8 cellular contexts compared by ENCODE assay signal in genomic region chr16:89828870-89829629, GRCh38. TPM values are rescaled to one million over a fixed set of nuclear protein-coding genes. Genes with fewer than 3 reads are reported as not detected.
A peak's percentile ranks its signal among the peaks of the same experiment; 100 is the strongest.
DNase-seq lines count a peak whose midpoint lies in the region; ATAC-seq, FAIRE-seq and TF ChIP-seq lines count a peak whose summit lies in the region.

No MANE protein-coding gene starts in this region.

- CTCF ChIA-PET in A549 (lab: Yijun Ruan, JAX): interaction anchor here (1.0 to 2.8 kb wide), 3 partner anchors 12 to 128 kb away, joined by 3 to 16 read pairs (median 7); partner anchors contain the start of gene FANCA

- TF ChIP-seq RAD21 in A549 (conservative IDR thresholded peaks at IDR 0.05 in 1 of 2, IDR thresholded peaks at IDR 0.05 in 1 of 2): no peak

- no peak for TF ChIP-seq EP300 in A549 (IDR thresholded peaks at IDR 0.05)

- H3K27ac ChIP-seq in A549 (peak overlapping the region; percentile 76 to 98), lung (ENCODE audit: low read depth in 1 of 2, low read length in 1 of 2) (peak overlapping the region in 1 of 2 donors; percentile 4)

- DNase-seq in A549 (ENCODE audit: low read depth in 1 of 2, low spot score in 1 of 2) (no peak), H7 (peak; percentile 42), lung (ENCODE audit: low spot score) (no peak), DMS114 treated with DMSO at 0.1 percent for 48 hours (lab: John Stamatoyannopoulos, UW; ENCODE audit: unreplicated experiment) (no peak), GM03348 (ENCODE audit: low spot score) (no peak)

- no peak for FAIRE-seq in A549 (lab: Jason Lieb, UNC)

- peak overlapping the region; percentile 54 to 95 (median 74) for H3K27ac Mint-ChIP-seq in brain

- ATAC-seq in A549: peak; percentile 16 to 23; a peak in 5 of 6 replicates
- no peak for ATAC-seq in lung (ENCODE audit: insufficient read depth, low FRiP score)
- ATAC-seq in GM18909 (IDR thresholded peaks at IDR 0.05; ENCODE audit: poor library complexity, unreplicated experiment): no peak
- ATAC-seq in HG02970 (IDR thresholded peaks at IDR 0.05; ENCODE audit: low FRiP score, unreplicated experiment): no peak

- no peaks in the 10 kb centered on the region for H3K9me3 ChIP-seq in A549
- no peaks in the 10 kb centered on the region for H3K9me3 ChIP-seq in lung (ENCODE audit: control insufficient read depth in 2 of 2, insufficient read depth in 1 of 2, low read length in 1 of 2)

- H3K4me3 ChIP-seq in A549 (peak overlapping the region; percentile 71), H7 (ENCODE audit: insufficient read depth, low read depth, low read length) (peak overlapping the region; percentile 47), lung (peak overlapping the region; percentile 33)

- peaks cover 14% of the 10 kb centered on the region for H3K4me1 ChIP-seq in A549
- H3K4me1 ChIP-seq in lung (ENCODE audit: control insufficient read depth in 2 of 2, insufficient read depth in 2 of 2, low read length in 2 of 2): peaks cover 0 to 12% of the 10 kb centered on the region in 2 donors

- POLR2A ChIA-PET in A549 (lab: Yijun Ruan, JAX): interaction anchor here (1.0 kb wide), 1 partner anchor 45 kb away, joined by 3 read pairs; the partner anchor contains the start of gene TCF25

- H3K36me3 ChIP-seq in H7 (replicated peaks; ENCODE audit: control insufficient read depth, insufficient read depth, low read length) (no peaks in the 10 kb centered on the region), lung (ENCODE audit: control insufficient read depth in 2 of 2, insufficient read depth in 2 of 2, low read length in 2 of 2) (no peaks in the 10 kb centered on the region)

- no peak for TF ChIP-seq POLR2A in A549 (IDR thresholded peaks at IDR 0.05; ENCODE audit: low read length)

- WGBS in A549 (ENCODE audit: missing lambda C conversion rate): 25% methylated on average over 14 of the region's 26 CpGs
- WGBS in lung, 2 donors: 18 to 33% methylated on average over 18 to 26 of the region's 26 CpGs

- peaks cover 21% of the 10 kb centered on the region for H3K36me3 Mint-ChIP-seq in brain

- H3K4me2 ChIP-seq in A549: peak overlapping the region; percentile 81

- H3K27me3 ChIP-seq in H7 (ENCODE audit: control insufficient read depth, insufficient read depth, low read length) (0 out of 2 replicates have a peak, but pooled peaks cover 1% of the 10 kb centered on the region), lung (ENCODE audit: control insufficient read depth, insufficient read depth) (no peaks in the 10 kb centered on the region)

- H3K27me3 Mint-ChIP-seq in brain: no peaks in the 10 kb centered on the region

- H3K4me3 Mint-ChIP-seq in brain: peak overlapping the region; percentile 84 to 92 (median 91)

- H3K4me1 Mint-ChIP-seq in brain: peaks cover 22% of the 10 kb centered on the region

- TF ChIP-seq CTCF in A549 (IDR thresholded peaks at IDR 0.05) (no peak), brain (conservative IDR thresholded peaks at IDR 0.05) (no peak), lung (IDR thresholded peaks at IDR 0.05; ENCODE audit: control extremely low read depth, extremely low read depth) (no peak)

- H3K9me3 Mint-ChIP-seq in brain: peaks cover 0 to 2% (median 0%) of the 10 kb centered on the region in 5 experiments

TF ChIP-seq in A549, 52 proteins besides CTCF, POLR2A, EP300 and RAD21 (continues in another document):
- no peak for TF ChIP-seq SREBF2 (IDR thresholded peaks at IDR 0.05)
- TF ChIP-seq TFCP2L1 (CRISPR knock-in tag; IDR thresholded peaks at IDR 0.05): no peak
- no peak for TF ChIP-seq PBX3 (IDR thresholded peaks at IDR 0.05)
- no peak for TF ChIP-seq HOXB5 (CRISPR knock-in tag; IDR thresholded peaks at IDR 0.05)
- no peak for TF ChIP-seq RCOR1 (IDR thresholded peaks at IDR 0.05; ENCODE audit: low read depth, low read length)
- no peak for TF ChIP-seq CBX2 (IDR thresholded peaks at IDR 0.05; ENCODE audit: borderline replicate concordance, low read depth)
- no peak for TF ChIP-seq SMC3 (IDR thresholded peaks at IDR 0.05)
- TF ChIP-seq EHMT2 (IDR thresholded peaks at IDR 0.05; ENCODE audit: low read depth): no peak
- no peak for TF ChIP-seq HOXA7 (CRISPR knock-in tag; IDR thresholded peaks at IDR 0.05)
- TF ChIP-seq CBX8 (IDR thresholded peaks at IDR 0.05): no peak
- no peak for TF ChIP-seq HDAC2 (IDR thresholded peaks at IDR 0.05)
- no peak for TF ChIP-seq HEYL (CRISPR knock-in tag; IDR thresholded peaks at IDR 0.05)
- TF ChIP-seq MAFK (IDR thresholded peaks at IDR 0.05; ENCODE audit: partially characterized antibody): no peak
- TF ChIP-seq REST (IDR thresholded peaks at IDR 0.05): no peak; the same call in 1 of the 2 replicates
- TF ChIP-seq ESRRA (IDR thresholded peaks at IDR 0.05; ENCODE audit: borderline replicate concordance, low read length): no peak
- TF ChIP-seq BCL3 (IDR thresholded peaks at IDR 0.05): no peak

RNA-seq across cellular contexts. Expression of gene SPIRE2, which starts 0.8 kb away (rescaled TPM):
- polyA plus RNA-seq in A549 (2011; rRNA removed): 6.0 and 7.7 TPM in 2 replicates
- polyA plus RNA-seq in A549 (2012; cell fraction: cytosol; rRNA removed): 14.0 and 16.6 TPM in 2 replicates
- polyA plus RNA-seq in A549 (2012; cell fraction: nucleus; rRNA removed): 48.1 and 50.7 TPM in 2 replicates
- 8.2 to 9.9 TPM (median 9.7 TPM) in 3 replicates for polyA plus RNA-seq in A549 (2017; fragmentation: RNase III; extraction: RNeasy Plus Mini Kit Qiagen cat#74134 plus additional on column Dnase treatment)
- 6.4 and 7.1 TPM in 2 replicates for polyA minus RNA-seq in A549 (2011; rRNA and poly(A)+ RNA removed)
- 8.2 and 9.6 TPM in 2 replicates for total RNA-seq in H7 (2014; rRNA removed; shearing (Covaris generic))
- 14.9 TPM for polyA plus RNA-seq in brain (ENCODE audit: insufficient read depth, low read depth, low replicate concordance)
- total RNA-seq in lung: 10 to 100 TPM in 1 of 2 donors, 1 to 10 TPM in 1; 9.5 to 12.0 TPM
- 1 to 10 TPM; 3.3 to 6.5 TPM for polyA plus RNA-seq in lung

RNA-seq across cellular contexts. Expression of gene FANCA, which starts 12.6 kb away (rescaled TPM):
- 36.8 and 37.5 TPM in 2 replicates for polyA plus RNA-seq in A549 (2011; rRNA removed)
- 53.9 and 61.4 TPM in 2 replicates for polyA plus RNA-seq in A549 (2012; cell fraction: cytosol; rRNA removed)
- polyA plus RNA-seq in A549 (2012; cell fraction: nucleus; rRNA removed): 315 and 345 TPM in 2 replicates
- polyA plus RNA-seq in A549 (2017; fragmentation: RNase III; extraction: RNeasy Plus Mini Kit Qiagen cat#74134 plus additional on column Dnase treatment): 38.4 to 42.0 TPM (median 39.3 TPM) in 3 replicates
- polyA minus RNA-seq in A549 (2011; rRNA and poly(A)+ RNA removed): 57.3 and 64.3 TPM in 2 replicates
- total RNA-seq in H7 (2014; rRNA removed; shearing (Covaris generic)): 51.9 and 52.0 TPM in 2 replicates
- 22.1 TPM for polyA plus RNA-seq in brain (ENCODE audit: insufficient read depth, low read depth, low replicate concordance)
- 10 to 100 TPM; 14.3 to 18.2 TPM for total RNA-seq in lung
- 1 to 10 TPM; 8.7 to 9.2 TPM for polyA plus RNA-seq in lung

RNA-seq across cellular contexts. Expression of gene TCF25, which starts 44.3 kb away (rescaled TPM):
- polyA plus RNA-seq in A549 (2011; rRNA removed) (80.4 and 125 TPM in 2 replicates), A549 (2017; fragmentation: RNase III; extraction: RNeasy Plus Mini Kit Qiagen cat#74134 plus additional on column Dnase treatment) (116 to 125 TPM (median 122 TPM) in 3 replicates), brain (ENCODE audit: insufficient read depth, low read depth, low replicate concordance) (137 TPM), lung (100 to 1,000 TPM; 106 to 140 TPM)
- 137 and 156 TPM in 2 replicates for polyA plus RNA-seq in A549 (2012; cell fraction: cytosol; rRNA removed)
- polyA plus RNA-seq in A549 (2012; cell fraction: nucleus; rRNA removed): 508 and 516 TPM in 2 replicates
- 77.0 and 79.2 TPM in 2 replicates for polyA minus RNA-seq in A549 (2011; rRNA and poly(A)+ RNA removed)
- 70.5 and 71.8 TPM in 2 replicates for total RNA-seq in H7 (2014; rRNA removed; shearing (Covaris generic))
- total RNA-seq in lung: 100 to 1,000 TPM; 118 to 212 TPM

Comparison
In these comparisons a context has a peak if more than half of its experiments do, and no peak if none do; other contexts are left out.
1. ATAC-seq: peak in A549 (2 of 2); none in lung (single experiment), GM18909 (single experiment) and HG02970 (single experiment).
2. Peak in every context shown above with its lines, with median percentiles within 50 percentile points of each other: H3K4me3 ChIP-seq.